ENCODE assay signal across 1 cellular context in the genomic region with DNA sequence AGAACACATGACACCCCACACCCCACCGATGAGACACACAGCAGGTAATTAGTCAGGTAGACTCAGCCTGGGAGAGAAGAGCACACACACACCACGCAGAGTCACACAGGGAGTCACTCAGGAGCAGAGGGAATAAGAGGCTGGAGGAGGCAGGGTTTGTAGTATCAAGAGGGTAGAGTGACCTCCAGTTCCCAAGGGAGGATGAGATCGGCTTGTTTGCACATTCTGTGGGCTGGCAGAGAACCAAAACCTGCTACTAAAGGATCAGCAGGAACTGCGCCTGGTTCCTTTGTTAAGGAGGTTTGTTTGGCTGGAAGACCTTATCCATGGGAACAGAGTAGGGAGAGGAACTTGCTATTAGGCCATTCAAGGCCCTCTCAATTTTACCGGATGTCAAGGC.
TF ChIP-seq lines count a peak whose summit lies in the region.

No MANE protein-coding gene starts in this region.

TF ChIP-seq in GM23338, 12 proteins besides CTCF, POLR2A, EP300 and RAD21 (continued from another document):
- TF ChIP-seq, protein P1, sequence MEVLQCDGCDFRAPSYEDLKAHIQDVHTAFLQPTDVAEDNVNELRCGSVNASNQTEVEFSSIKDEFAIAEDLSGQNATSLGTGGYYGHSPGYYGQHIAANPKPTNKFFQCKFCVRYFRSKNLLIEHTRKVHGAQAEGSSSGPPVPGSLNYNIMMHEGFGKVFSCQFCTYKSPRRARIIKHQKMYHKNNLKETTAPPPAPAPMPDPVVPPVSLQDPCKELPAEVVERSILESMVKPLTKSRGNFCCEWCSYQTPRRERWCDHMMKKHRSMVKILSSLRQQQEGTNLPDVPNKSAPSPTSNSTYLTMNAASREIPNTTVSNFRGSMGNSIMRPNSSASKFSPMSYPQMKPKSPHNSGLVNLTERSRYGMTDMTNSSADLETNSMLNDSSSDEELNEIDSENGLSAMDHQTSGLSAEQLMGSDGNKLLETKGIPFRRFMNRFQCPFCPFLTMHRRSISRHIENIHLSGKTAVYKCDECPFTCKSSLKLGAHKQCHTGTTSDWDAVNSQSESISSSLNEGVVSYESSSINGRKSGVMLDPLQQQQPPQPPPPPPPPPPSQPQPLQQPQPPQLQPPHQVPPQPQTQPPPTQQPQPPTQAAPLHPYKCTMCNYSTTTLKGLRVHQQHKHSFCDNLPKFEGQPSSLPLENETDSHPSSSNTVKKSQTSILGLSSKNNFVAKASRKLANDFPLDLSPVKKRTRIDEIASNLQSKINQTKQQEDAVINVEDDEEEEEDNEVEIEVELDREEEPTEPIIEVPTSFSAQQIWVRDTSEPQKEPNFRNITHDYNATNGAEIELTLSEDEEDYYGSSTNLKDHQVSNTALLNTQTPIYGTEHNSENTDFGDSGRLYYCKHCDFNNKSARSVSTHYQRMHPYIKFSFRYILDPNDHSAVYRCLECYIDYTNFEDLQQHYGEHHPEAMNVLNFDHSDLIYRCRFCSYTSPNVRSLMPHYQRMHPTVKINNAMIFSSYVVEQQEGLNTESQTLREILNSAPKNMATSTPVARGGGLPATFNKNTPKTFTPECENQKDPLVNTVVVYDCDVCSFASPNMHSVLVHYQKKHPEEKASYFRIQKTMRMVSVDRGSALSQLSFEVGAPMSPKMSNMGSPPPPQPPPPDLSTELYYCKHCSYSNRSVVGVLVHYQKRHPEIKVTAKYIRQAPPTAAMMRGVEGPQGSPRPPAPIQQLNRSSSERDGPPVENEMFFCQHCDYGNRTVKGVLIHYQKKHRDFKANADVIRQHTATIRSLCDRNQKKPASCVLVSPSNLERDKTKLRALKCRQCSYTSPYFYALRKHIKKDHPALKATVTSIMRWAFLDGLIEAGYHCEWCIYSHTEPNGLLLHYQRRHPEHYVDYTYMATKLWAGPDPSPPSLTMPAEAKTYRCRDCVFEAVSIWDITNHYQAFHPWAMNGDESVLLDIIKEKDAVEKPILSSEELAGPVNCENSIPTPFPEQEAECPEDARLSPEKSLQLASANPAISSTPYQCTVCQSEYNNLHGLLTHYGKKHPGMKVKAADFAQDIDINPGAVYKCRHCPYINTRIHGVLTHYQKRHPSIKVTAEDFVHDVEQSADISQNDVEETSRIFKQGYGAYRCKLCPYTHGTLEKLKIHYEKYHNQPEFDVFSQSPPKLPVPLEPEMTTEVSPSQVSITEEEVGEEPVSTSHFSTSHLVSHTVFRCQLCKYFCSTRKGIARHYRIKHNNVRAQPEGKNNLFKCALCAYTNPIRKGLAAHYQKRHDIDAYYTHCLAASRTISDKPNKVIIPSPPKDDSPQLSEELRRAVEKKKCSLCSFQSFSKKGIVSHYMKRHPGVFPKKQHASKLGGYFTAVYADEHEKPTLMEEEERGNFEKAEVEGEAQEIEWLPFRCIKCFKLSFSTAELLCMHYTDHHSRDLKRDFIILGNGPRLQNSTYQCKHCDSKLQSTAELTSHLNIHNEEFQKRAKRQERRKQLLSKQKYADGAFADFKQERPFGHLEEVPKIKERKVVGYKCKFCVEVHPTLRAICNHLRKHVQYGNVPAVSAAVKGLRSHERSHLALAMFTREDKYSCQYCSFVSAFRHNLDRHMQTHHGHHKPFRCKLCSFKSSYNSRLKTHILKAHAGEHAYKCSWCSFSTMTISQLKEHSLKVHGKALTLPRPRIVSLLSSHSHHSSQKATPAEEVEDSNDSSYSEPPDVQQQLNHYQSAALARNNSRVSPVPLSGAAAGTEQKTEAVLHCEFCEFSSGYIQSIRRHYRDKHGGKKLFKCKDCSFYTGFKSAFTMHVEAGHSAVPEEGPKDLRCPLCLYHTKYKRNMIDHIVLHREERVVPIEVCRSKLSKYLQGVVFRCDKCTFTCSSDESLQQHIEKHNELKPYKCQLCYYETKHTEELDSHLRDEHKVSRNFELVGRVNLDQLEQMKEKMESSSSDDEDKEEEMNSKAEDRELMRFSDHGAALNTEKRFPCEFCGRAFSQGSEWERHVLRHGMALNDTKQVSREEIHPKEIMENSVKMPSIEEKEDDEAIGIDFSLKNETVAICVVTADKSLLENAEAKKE (CRISPR knock-in tag; IDR thresholded peaks at IDR 0.05): no peak
- TF ChIP-seq ZNF114 (CRISPR knock-in tag; IDR thresholded peaks at IDR 0.05): no peak
